ENCODE assay signal across 9 cellular contexts in genomic region chr14:77862154-77862783, GRCh38.
DNase-seq lines count a peak whose midpoint lies in the region; ATAC-seq, FAIRE-seq and TF ChIP-seq lines count a peak whose summit lies in the region.
"Had no signal": no experiment of that assay in that cellular context is flagged by ENCODE, and none has a peak within 500 bp of the region (broad histone marks: within the 10 kb centered on the region; RNA-seq: fewer than 3 reads in every experiment).

No MANE protein-coding gene starts in this region.

- in situ Hi-C loops in gastrocnemius medialis (cut with MboI; ENCODE audit: low sequenced_read_pairs in 4 of 4) = loop anchor here (25.0 kb wide), 2 partner anchors 700 to 725 kb away; no protein-coding TSS in a partner anchor

- no peak for FAIRE-seq in RCC 7860 (lab: Jason Lieb, UNC)

- no peaks in the 10 kb centered on the region for H3K36me3 ChIP-seq in CD8-positive, alpha-beta memory T cell (ENCODE audit: insufficient read depth, low read length)
- no peaks in the 10 kb centered on the region for H3K36me3 ChIP-seq in gastrocnemius medialis

- peak; percentile 79 for TF ChIP-seq RAD21 in Ishikawa (IDR thresholded peaks at IDR 0.05; ENCODE audit: low read depth)

- no peak for TF ChIP-seq EP300 in Ishikawa (IDR thresholded peaks at IDR 0.05; ENCODE audit: borderline replicate concordance)

- no peaks in the 10 kb centered on the region for H3K4me1 ChIP-seq in CD8-positive, alpha-beta memory T cell (ENCODE audit: insufficient read depth, low read length)
- no peaks in the 10 kb centered on the region for H3K4me1 ChIP-seq in gastrocnemius medialis

- peak; percentile 74 to 95 (median 85) for TF ChIP-seq CTCF in gastrocnemius medialis (IDR thresholded peaks at IDR 0.05 in 4 of 5, conservative IDR thresholded peaks at IDR 0.05 in 1 of 5)

- POLR2A ChIA-PET in CD8-positive, alpha-beta memory T cell (lab: Charles Lee) = no interaction called here

- CTCF ChIA-PET in CD8-positive, alpha-beta memory T cell (lab: Charles Lee) = interaction anchor here (0.8 to 3.7 kb wide), 11 partner anchors 9 to 704 kb away, joined by 3 to 11 read pairs (median 5); no protein-coding TSS in a partner anchor

- H3K27me3 Mint-ChIP-seq in CD8-positive, alpha-beta memory T cell = no peaks in the 10 kb centered on the region
- H3K27me3 Mint-ChIP-seq in T-helper 2 cell treated with Interferon-gamma antibody and Interleukin-4, amounts not matched to agents 5 μg/mL and 100 μg/mL, for 36 hours (ENCODE audit: low read depth) = no peaks in the 10 kb centered on the region
- H3K27me3 Mint-ChIP-seq: activated naive CD4-positive, alpha-beta T cell treated with anti-CD3 and anti-CD28 coated beads, Interleukin-2, amount 50 U/mL, for 24 hours had no signal

- H3K9me3 Mint-ChIP-seq in CD8-positive, alpha-beta memory T cell = peaks cover 0 to 2% (median 0%) of the 10 kb centered on the region in 5 donors
- H3K9me3 Mint-ChIP-seq in T-helper 2 cell treated with Interferon-gamma antibody and Interleukin-4, amounts not matched to agents 5 μg/mL and 100 μg/mL, for 36 hours = no peaks in the 10 kb centered on the region
- H3K9me3 Mint-ChIP-seq: activated naive CD4-positive, alpha-beta T cell treated with anti-CD3 and anti-CD28 coated beads, Interleukin-2, amount 50 U/mL, for 24 hours had no signal

- peak; percentile 68 for ATAC-seq in GM19438 (IDR thresholded peaks at IDR 0.05; ENCODE audit: low read depth, unreplicated experiment)
- peak; percentile 45 to 64 for ATAC-seq in gastrocnemius medialis

- intact Hi-C loops in gastrocnemius medialis (cut with DNase I; ENCODE audit: low total_unique reads) = loop anchor here (5.0 to 10.0 kb wide), 3 partner anchors 705 to 973 kb away; no protein-coding TSS in a partner anchor

- no peak overlapping the region for H3K4me3 Mint-ChIP-seq in CD8-positive, alpha-beta memory T cell
- no peak overlapping the region for H3K4me3 Mint-ChIP-seq in T-helper 2 cell treated with Interferon-gamma antibody and Interleukin-4, amounts not matched to agents 5 μg/mL and 100 μg/mL, for 36 hours
- H3K4me3 Mint-ChIP-seq: activated naive CD4-positive, alpha-beta T cell treated with anti-CD3 and anti-CD28 coated beads, Interleukin-2, amount 50 U/mL, for 24 hours had no signal

- H3K27me3 ChIP-seq in CD8-positive, alpha-beta memory T cell (ENCODE audit: insufficient read depth, low read length, poor library complexity, severe bottlenecking) = no peaks in the 10 kb centered on the region
- no peaks in the 10 kb centered on the region for H3K27me3 ChIP-seq in gastrocnemius medialis

- no peak for TF ChIP-seq POLR2A in gastrocnemius medialis (IDR thresholded peaks at IDR 0.05)

- H3K4me1 Mint-ChIP-seq in CD8-positive, alpha-beta memory T cell = no peaks in the 10 kb centered on the region
- H3K4me1 Mint-ChIP-seq in T-helper 2 cell treated with Interferon-gamma antibody and Interleukin-4, amounts not matched to agents 5 μg/mL and 100 μg/mL, for 36 hours (ENCODE audit: low read depth) = no peaks in the 10 kb centered on the region
- H3K4me1 Mint-ChIP-seq: activated naive CD4-positive, alpha-beta T cell treated with anti-CD3 and anti-CD28 coated beads, Interleukin-2, amount 50 U/mL, for 24 hours had no signal

- no peak overlapping the region for H3K4me3 ChIP-seq in CD8-positive, alpha-beta memory T cell (ENCODE audit: low read length)
- no peak overlapping the region for H3K4me3 ChIP-seq in gastrocnemius medialis

- H3K27ac Mint-ChIP-seq in CD8-positive, alpha-beta memory T cell = no peak overlapping the region
- H3K27ac Mint-ChIP-seq in T-helper 2 cell treated with Interferon-gamma antibody and Interleukin-4, amounts not matched to agents 5 μg/mL and 100 μg/mL, for 36 hours = no peak overlapping the region
- H3K27ac Mint-ChIP-seq: activated naive CD4-positive, alpha-beta T cell treated with anti-CD3 and anti-CD28 coated beads, Interleukin-2, amount 50 U/mL, for 24 hours had no signal

- H3K36me3 Mint-ChIP-seq in CD8-positive, alpha-beta memory T cell = peaks cover 7 to 14% (median 9%) of the 10 kb centered on the region in 3 donors
- H3K36me3 Mint-ChIP-seq in T-helper 2 cell treated with Interferon-gamma antibody and Interleukin-4, amounts not matched to agents 5 μg/mL and 100 μg/mL, for 36 hours (ENCODE audit: low read depth) = no peaks in the 10 kb centered on the region

- DNase-seq in CD8-positive, alpha-beta memory T cell = peak; percentile 31 to 77 (median 68)
- DNase-seq in T-helper 2 cell treated with Interferon-gamma antibody and Interleukin-4, amounts not matched to agents 5 μg/mL and 100 μg/mL, for 36 hours (ENCODE audit: low spot score) = peak; percentile 52
- DNase-seq in astrocyte of the hippocampus (ENCODE audit: low read depth, low spot score) (peak; percentile 75), hippocampal formation (lab: John Stamatoyannopoulos, UW) (peak; percentile 41 to 76), gastrocnemius medialis (peak; percentile 23 to 52), RCC 7860 (ENCODE audit: low spot score) (no peak)

- H3K27ac ChIP-seq in CD8-positive, alpha-beta memory T cell (ENCODE audit: low read depth, low read length) = no peak overlapping the region
- no peak overlapping the region for H3K27ac ChIP-seq in gastrocnemius medialis

- no peaks in the 10 kb centered on the region for H3K9me3 ChIP-seq in CD8-positive, alpha-beta memory T cell (ENCODE audit: low read length)
- no peaks in the 10 kb centered on the region for H3K9me3 ChIP-seq in gastrocnemius medialis

TF ChIP-seq in Ishikawa, 13 proteins besides CTCF, POLR2A, EP300 and RAD21:
- peak; percentile 45; the same call in 1 of the 2 replicates for TF ChIP-seq ZBTB7A (IDR thresholded peaks at IDR 0.05; ENCODE audit: low read depth)
- TF ChIP-seq TAF1 (IDR thresholded peaks at IDR 0.05; ENCODE audit: low read depth) = no peak
